Comparison of ENCODE assay signal across 8 cellular contexts in genomic region chr17:33968350-33969044, GRCh38.
DNase-seq lines count a peak whose midpoint lies in the region; ATAC-seq, FAIRE-seq and TF ChIP-seq lines count a peak whose summit lies in the region.

No MANE protein-coding gene starts in this region.

- peak; percentile 71 for ATAC-seq in GM18907 (IDR thresholded peaks at IDR 0.05; ENCODE audit: unreplicated experiment)
- ATAC-seq in HG03103 (IDR thresholded peaks at IDR 0.05; ENCODE audit: low read depth, unreplicated experiment), result peak; percentile 49
- peak; percentile 40 for ATAC-seq in activated B cell treated with CpG ODN at 0.5 μM for 24 hours (ENCODE audit: low read depth)
- peak; percentile 74 for ATAC-seq in stimulated activated naive CD8-positive, alpha-beta T cell treated with anti-CD3 and anti-CD28 coated beads, Interleukin-15, Interleukin-2, amounts not matched to agents 100 U/mL and 50 U/mL, for 24 hours

- H3K4me3 Mint-ChIP-seq in activated B cell treated with CpG ODN at 0.5 μM for 24 hours, result no peak overlapping the region

- CTCF ChIA-PET in activated B cell treated with CpG ODN at 0.5 μM for 24 hours (lab: Charles Lee), result no interaction called here

- no peak for TF ChIP-seq CTCF in activated B cell treated with CpG ODN at 0.5 μM for 24 hours (IDR thresholded peaks at IDR 0.05)
- TF ChIP-seq CTCF in D721Med (IDR thresholded peaks at IDR 0.05; ENCODE audit: insufficient read depth, missing control alignments), result no peak

- peaks cover 33% of the 10 kb centered on the region for H3K4me1 Mint-ChIP-seq in activated B cell treated with CpG ODN at 0.5 μM for 24 hours

- H3K36me3 Mint-ChIP-seq in activated B cell treated with CpG ODN at 0.5 μM for 24 hours (ENCODE audit: low read depth), result no peaks in the 10 kb centered on the region

- POLR2A ChIA-PET in activated B cell treated with CpG ODN at 0.5 μM for 24 hours (lab: Charles Lee), result no interaction called here

- no peak for FAIRE-seq in D721Med (lab: Jason Lieb, UNC)

- intact Hi-C loops in activated B cell treated with CpG ODN at 0.5 μM for 24 hours (cut with micrococcal nuclease), result no loop called here

- DNase-seq in Ammon's horn (ENCODE audit: low spot score) (peak; percentile 38), activated B cell treated with CpG ODN at 0.5 μM for 24 hours (no peak), SW 1271 (lab: John Stamatoyannopoulos, UW) (no peak), D721Med (ENCODE audit: insufficient read length, low spot score) (no peak), NCI-H1436 (lab: John Stamatoyannopoulos, UW) (no peak)
- peak; percentile 16 for DNase-seq in stimulated activated naive CD8-positive, alpha-beta T cell treated with anti-CD3 and anti-CD28 coated beads, Interleukin-15, Interleukin-2, amounts not matched to agents 100 U/mL and 50 U/mL, for 24 hours

- H3K9me3 Mint-ChIP-seq in activated B cell treated with CpG ODN at 0.5 μM for 24 hours, result no peaks in the 10 kb centered on the region

- H3K27ac Mint-ChIP-seq in activated B cell treated with CpG ODN at 0.5 μM for 24 hours, result peak overlapping the region; percentile 18

- peaks cover 15% of the 10 kb centered on the region for H3K27me3 Mint-ChIP-seq in activated B cell treated with CpG ODN at 0.5 μM for 24 hours

Comparison
In these comparisons a context has a peak if more than half of its experiments do, and no peak if none do; other contexts are left out.
1. DNase-seq: peak in Ammon's horn (single experiment) and stimulated activated naive CD8-positive, alpha-beta T cell treated with anti-CD3 and anti-CD28 coated beads, Interleukin-15, Interleukin-2, amounts not matched to agents 100 U/mL and 50 U/mL, for 24 hours (single experiment); none in activated B cell treated with CpG ODN at 0.5 μM for 24 hours (single experiment), SW 1271 (0 of 2), D721Med (single experiment) and NCI-H1436 (single experiment).
2. Peak in every context shown above with its lines, with median percentiles within 50 percentile points of each other: ATAC-seq.